Comparison of ENCODE assay signal across 8 cellular contexts in genomic region chr14:55271572-55272414, GRCh38. TPM values are rescaled to one million over a fixed set of nuclear protein-coding genes. Genes with fewer than 3 reads are reported as not detected.
A peak's percentile ranks its signal among the peaks of the same experiment; 100 is the strongest.
DNase-seq lines count a peak whose midpoint lies in the region; ATAC-seq and TF ChIP-seq lines count a peak whose summit lies in the region.

No MANE protein-coding gene starts in this region.

- H3K27me3 Mint-ChIP-seq in activated T-cell treated with anti-CD3 and anti-CD28 coated beads, Interleukin-2, amount 50 U/mL, for 4 hours (ENCODE audit: low read depth) = no peaks in the 10 kb centered on the region

- H3K9me3 ChIP-seq in PC-3 (ENCODE audit: low read length) = no peaks in the 10 kb centered on the region
- H3K9me3 ChIP-seq in muscle layer of colon (ENCODE audit: low read length) = no peaks in the 10 kb centered on the region

- peaks cover 33% of the 10 kb centered on the region for H3K4me1 ChIP-seq in PC-3 (ENCODE audit: insufficient read depth, low read length)
- H3K4me1 ChIP-seq in muscle layer of colon (ENCODE audit: insufficient read depth, low read length) = peaks cover 26% of the 10 kb centered on the region

- in situ Hi-C loops in Caki2 (cut with HindIII; ENCODE audit: low pct_unique_long_range_greater_than_20kb, low sequenced_read_pairs) = no loop called here

- DNase-seq in Caki2 (ENCODE audit: low read depth) (peak; percentile 63), HPDE6-E6E7 (ENCODE audit: extremely low spot score) (peak; percentile 81), PC-3 (peak; percentile 69)
- peak; percentile 21 for DNase-seq in activated T-cell treated with anti-CD3 and anti-CD28 coated beads, Interleukin-2, amount 50 U/mL, for 4 hours
- peak; percentile 34 to 44 for DNase-seq in stimulated activated CD8-positive, alpha-beta memory T cell treated with anti-CD3 and anti-CD28 coated beads, Interleukin-7, amount 100 ng/mL, for 4 hours (ENCODE audit: low read depth in 2 of 2)

- H3K4me3 ChIP-seq in PC-3 (ENCODE audit: low read length) = peak overlapping the region; percentile 94
- peak overlapping the region; percentile 83 to 97 for H3K4me3 ChIP-seq in muscle layer of colon (ENCODE audit: low read depth in 1 of 2, low read length in 2 of 2)

- no peaks in the 10 kb centered on the region for H3K36me3 Mint-ChIP-seq in activated T-cell treated with anti-CD3 and anti-CD28 coated beads, Interleukin-2, amount 50 U/mL, for 4 hours (ENCODE audit: insufficient read depth)

- H3K27ac ChIP-seq in PC-3 (ENCODE audit: low read length) = peak overlapping the region; percentile 15
- peak overlapping the region; percentile 78 for H3K27ac ChIP-seq in muscle layer of colon (ENCODE audit: low read depth, low read length)

- H3K36me3 ChIP-seq in PC-3 (ENCODE audit: low read depth, low read length) = no peaks in the 10 kb centered on the region
- H3K36me3 ChIP-seq in muscle layer of colon (ENCODE audit: insufficient read depth, low read length) = no peaks in the 10 kb centered on the region

- H3K9ac ChIP-seq in PC-3 (ENCODE audit: low read length) = peak overlapping the region; percentile 81
- peak overlapping the region; percentile 89 for H3K9ac ChIP-seq in muscle layer of colon (ENCODE audit: low read length)

- BruUV-seq in PC-3 (replicated peaks; lab: Mats Ljungman, UMichigan) = no TSS peak

- POLR2A ChIA-PET in PC-3 (lab: Charles Lee; ENCODE audit: unreplicated experiment) = interaction anchor here (0.5 to 0.7 kb wide), 4 partner anchors 10 to 199 kb away, joined by 3 to 7 read pairs (median 3); no protein-coding TSS in a partner anchor

- CTCF ChIA-PET in PC-3 (lab: Charles Lee) = interaction anchor here (0.5 to 1.5 kb wide), 5 partner anchors 26 to 154 kb away, joined by 3 to 12 read pairs (median 6); no protein-coding TSS in a partner anchor

- H4K20me1 ChIP-seq in PC-3 (ENCODE audit: low read length) = peaks cover 30% of the 10 kb centered on the region

- peak overlapping the region; percentile 83 for H3K4me2 ChIP-seq in PC-3 (ENCODE audit: low read length)

- peaks cover 45% of the 10 kb centered on the region for H3K4me1 Mint-ChIP-seq in activated T-cell treated with anti-CD3 and anti-CD28 coated beads, Interleukin-2, amount 50 U/mL, for 4 hours (ENCODE audit: low read depth)

- peak overlapping the region; percentile 66 for H2AFZ ChIP-seq in PC-3 (ENCODE audit: low read length)

- no peak for TF ChIP-seq CTCF in PC-3 (conservative IDR thresholded peaks at IDR 0.05; ENCODE audit: low read depth, low read length)

- ATAC-seq in GM19468 (IDR thresholded peaks at IDR 0.05; ENCODE audit: extremely low read depth, unreplicated experiment) = peak; percentile 16
- ATAC-seq in PC-3 = peak; percentile 52
- ATAC-seq in activated T-cell treated with anti-CD3 and anti-CD28 coated beads, Interleukin-2, amount 50 U/mL, for 4 hours = peak; percentile 46 to 52
- ATAC-seq in esophagus mucosa = peak; percentile 76

- intact Hi-C loops in PC-3 (cut with micrococcal nuclease) = loop anchor here (1.0 to 2.0 kb wide), 7 partner anchors 29 to 1203 kb away; no protein-coding TSS in a partner anchor

- no peaks in the 10 kb centered on the region for H3F3A ChIP-seq in PC-3 (ENCODE audit: low read length, unreplicated experiment)

- H3K9me3 Mint-ChIP-seq in activated T-cell treated with anti-CD3 and anti-CD28 coated beads, Interleukin-2, amount 50 U/mL, for 4 hours = no peaks in the 10 kb centered on the region

- H3K79me2 ChIP-seq in PC-3 (ENCODE audit: low read length) = peaks cover 52% of the 10 kb centered on the region

- H3K4me3 Mint-ChIP-seq in activated T-cell treated with anti-CD3 and anti-CD28 coated beads, Interleukin-2, amount 50 U/mL, for 4 hours = peak overlapping the region; percentile 91

- no peaks in the 10 kb centered on the region for H3K27me3 ChIP-seq in PC-3 (ENCODE audit: low read length)
- H3K27me3 ChIP-seq in muscle layer of colon (ENCODE audit: control insufficient read depth in 1 of 2, insufficient read depth in 2 of 2, low read length in 2 of 2) = no peaks in the 10 kb centered on the region

- H3K9me2 ChIP-seq in PC-3 (replicated peaks; ENCODE audit: low read length) = no peaks in the 10 kb centered on the region

RNA-seq across cellular contexts. Expression of gene FBXO34, which starts 0.6 kb away (rescaled TPM):
- 17.9 and 20.3 TPM in 2 replicates for total RNA-seq in Caki2 (2014; rRNA removed; shearing (Covaris generic); ENCODE audit: low replicate concordance)
- total RNA-seq in PC-3 (2014; rRNA removed) = 33.6 and 35.9 TPM in 2 replicates
- total RNA-seq in activated T-cell treated with anti-CD3 and anti-CD28 coated beads, Interleukin-2, amount 50 U/mL, for 4 hours = 10 to 100 TPM; 12.9 to 16.7 (median 14.9) TPM
- total RNA-seq in esophagus mucosa = 36.0 TPM

Comparison
In these comparisons a context has a peak if more than half of its experiments do, and no peak if none do; other contexts are left out.
1. Peak in every context shown above with its lines: DNase-seq, ATAC-seq, H3K4me3 ChIP-seq and H3K27ac ChIP-seq.
2. DNase-seq: peak in every context shown above with its lines; median percentile 81 in HPDE6-E6E7; 69 in PC-3; 63 in Caki2; 39 in stimulated activated CD8-positive, alpha-beta memory T cell treated with anti-CD3 and anti-CD28 coated beads, Interleukin-7, amount 100 ng/mL, for 4 hours; 21 in activated T-cell treated with anti-CD3 and anti-CD28 coated beads, Interleukin-2, amount 50 U/mL, for 4 hours.
3. ATAC-seq: peak in every context shown above with its lines; median percentile 76 in esophagus mucosa; 52 in PC-3; 49 in activated T-cell treated with anti-CD3 and anti-CD28 coated beads, Interleukin-2, amount 50 U/mL, for 4 hours; 16 in GM19468.